32 cellular contexts compared by ENCODE assay signal in genomic region chr19:40502081-40502480, GRCh38.
"Had no signal": no experiment of that assay in that cellular context is flagged by ENCODE, and none has a peak within 500 bp of the region (broad histone marks: within the 10 kb centered on the region; RNA-seq: fewer than 3 reads in every experiment).

No MANE protein-coding gene starts in this region.

- H3K27ac ChIP-seq: ascending aorta, cardiac muscle cell, VCaP had no signal

- H3K27me3 ChIP-seq: ascending aorta had no signal

- H3K9me3 ChIP-seq: ascending aorta had no signal

- H3K27me3 Mint-ChIP-seq: activated T-cell treated with anti-CD3 and anti-CD28 coated beads, Interleukin-2, amount 50 U/mL, for 24 hours had no signal

- H3K27ac Mint-ChIP-seq: activated B cell treated with CpG ODN at 0.5 μM for 24 hours; activated CD4-positive, alpha-beta memory T cell treated with anti-CD3 and anti-CD28 coated beads, Interleukin-2, amount 10 ng/mL, durations not matched to agents 7 days and 5 days; activated CD4-positive, alpha-beta T cell treated with anti-CD3 and anti-CD28 coated beads, Interleukin-2, amount 10 ng/mL, durations not matched to agents 24 days and 14 days; activated CD8-positive, alpha-beta memory T cell treated with anti-CD3 and anti-CD28 coated beads, Interleukin-2, amount 10 ng/mL, durations not matched to agents 7 days and 5 days; activated CD8-positive, alpha-beta T cell treated with anti-CD3 and anti-CD28 coated beads, Interleukin-2, amount 10 ng/mL, durations not matched to agents 7 days and 5 days; activated naive CD4-positive, alpha-beta T cell treated with anti-CD3 and anti-CD28 coated beads, Interleukin-2, amount 10 ng/mL, durations not matched to agents 7 days and 5 days; activated naive CD4-positive, alpha-beta T cell treated with anti-CD3 and anti-CD28 coated beads, Interleukin-2, amount 50 U/mL, for 24 hours; activated naive CD8-positive, alpha-beta T cell; activated naive CD8-positive, alpha-beta T cell treated with anti-CD3 and anti-CD28 coated beads, Interleukin-2, amount 10 ng/mL, durations not matched to agents 7 days and 5 days; activated naive CD8-positive, alpha-beta T cell treated with anti-CD3 and anti-CD28 coated beads, Interleukin-2, amount 50 U/mL, for 24 hours; activated T-cell treated with anti-CD3 and anti-CD28 coated beads, Interleukin-2, amount 50 U/mL, for 24 hours; activated T-helper 2 cell treated with anti-CD3 and anti-CD28 coated beads, Interferon-gamma antibody, Interleukin-2, Interleukin-4, amounts not matched to agents 10 μg/mL and 5 μg/mL and 100 μg/mL, durations not matched to agents 14 hours and 24 hours and 36 hours; T-helper 1 cell treated with Interleukin-12 subunit alpha and Interleukin-12 subunit beta and Interleukin-4 antibody, amounts not matched to agents 30 μg/mL and 1 μg/mL, for 36 hours; T-helper 2 cell treated with Interferon-gamma antibody and Interleukin-4, amounts not matched to agents 5 μg/mL and 100 μg/mL, for 36 hours had no signal

- H3K9me3 Mint-ChIP-seq: activated B cell treated with CpG ODN at 0.5 μM for 24 hours; activated CD4-positive, alpha-beta memory T cell treated with anti-CD3 and anti-CD28 coated beads, Interleukin-2, amount 10 ng/mL, durations not matched to agents 7 days and 5 days; activated CD4-positive, alpha-beta T cell treated with anti-CD3 and anti-CD28 coated beads, Interleukin-2, amount 10 ng/mL, durations not matched to agents 24 days and 14 days; activated naive CD4-positive, alpha-beta T cell treated with anti-CD3 and anti-CD28 coated beads, Interleukin-2, amount 10 ng/mL, durations not matched to agents 7 days and 5 days; activated naive CD4-positive, alpha-beta T cell treated with anti-CD3 and anti-CD28 coated beads, Interleukin-2, amount 50 U/mL, for 24 hours; activated naive CD8-positive, alpha-beta T cell treated with anti-CD3 and anti-CD28 coated beads, Interleukin-2, amount 10 ng/mL, durations not matched to agents 7 days and 5 days; activated naive CD8-positive, alpha-beta T cell treated with anti-CD3 and anti-CD28 coated beads, Interleukin-2, amount 50 U/mL, for 24 hours; activated T-cell treated with anti-CD3 and anti-CD28 coated beads, Interleukin-2, amount 50 U/mL, for 24 hours; activated T-helper 2 cell treated with anti-CD3 and anti-CD28 coated beads, Interferon-gamma antibody, Interleukin-2, Interleukin-4, amounts not matched to agents 10 μg/mL and 5 μg/mL and 100 μg/mL, durations not matched to agents 14 hours and 24 hours and 36 hours; T-helper 1 cell treated with Interleukin-12 subunit alpha and Interleukin-12 subunit beta and Interleukin-4 antibody, amounts not matched to agents 30 μg/mL and 1 μg/mL, for 36 hours; T-helper 2 cell treated with Interferon-gamma antibody and Interleukin-4, amounts not matched to agents 5 μg/mL and 100 μg/mL, for 36 hours had no signal

- H3K4me1 Mint-ChIP-seq: activated B cell treated with CpG ODN at 0.5 μM for 24 hours; activated CD4-positive, alpha-beta memory T cell treated with anti-CD3 and anti-CD28 coated beads, Interleukin-2, amount 10 ng/mL, durations not matched to agents 7 days and 5 days; activated CD4-positive, alpha-beta T cell treated with anti-CD3 and anti-CD28 coated beads, Interleukin-2, amount 10 ng/mL, durations not matched to agents 24 days and 14 days; activated CD8-positive, alpha-beta memory T cell treated with anti-CD3 and anti-CD28 coated beads, Interleukin-2, amount 10 ng/mL, durations not matched to agents 7 days and 5 days; activated naive CD4-positive, alpha-beta T cell treated with anti-CD3 and anti-CD28 coated beads, Interleukin-2, amount 50 U/mL, for 24 hours; activated naive CD8-positive, alpha-beta T cell treated with anti-CD3 and anti-CD28 coated beads, Interleukin-2, amount 10 ng/mL, durations not matched to agents 7 days and 5 days; activated naive CD8-positive, alpha-beta T cell treated with anti-CD3 and anti-CD28 coated beads, Interleukin-2, amount 50 U/mL, for 24 hours had no signal

- H3K36me3 ChIP-seq: ascending aorta, cardiac muscle cell had no signal

- H3K4me1 ChIP-seq: ascending aorta had no signal

- H3K4me3 Mint-ChIP-seq: activated B cell treated with CpG ODN at 0.5 μM for 24 hours; activated CD4-positive, alpha-beta memory T cell treated with anti-CD3 and anti-CD28 coated beads, Interleukin-2, amount 10 ng/mL, durations not matched to agents 7 days and 5 days; activated CD4-positive, alpha-beta T cell treated with anti-CD3 and anti-CD28 coated beads, Interleukin-2, amount 10 ng/mL, durations not matched to agents 24 days and 14 days; activated CD8-positive, alpha-beta memory T cell treated with anti-CD3 and anti-CD28 coated beads, Interleukin-2, amount 10 ng/mL, durations not matched to agents 7 days and 5 days; activated CD8-positive, alpha-beta T cell treated with anti-CD3 and anti-CD28 coated beads, Interleukin-2, amount 10 ng/mL, durations not matched to agents 7 days and 5 days; activated naive CD4-positive, alpha-beta T cell treated with anti-CD3 and anti-CD28 coated beads, Interleukin-2, amount 10 ng/mL, durations not matched to agents 7 days and 5 days; activated naive CD4-positive, alpha-beta T cell treated with anti-CD3 and anti-CD28 coated beads, Interleukin-2, amount 50 U/mL, for 24 hours; activated naive CD8-positive, alpha-beta T cell; activated naive CD8-positive, alpha-beta T cell treated with anti-CD3 and anti-CD28 coated beads, Interleukin-2, amount 10 ng/mL, durations not matched to agents 7 days and 5 days; activated naive CD8-positive, alpha-beta T cell treated with anti-CD3 and anti-CD28 coated beads, Interleukin-2, amount 50 U/mL, for 24 hours; activated T-cell treated with anti-CD3 and anti-CD28 coated beads, Interleukin-2, amount 50 U/mL, for 24 hours; T-helper 1 cell treated with Interleukin-12 subunit alpha and Interleukin-12 subunit beta and Interleukin-4 antibody, amounts not matched to agents 30 μg/mL and 1 μg/mL, for 36 hours; T-helper 2 cell treated with Interferon-gamma antibody and Interleukin-4, amounts not matched to agents 5 μg/mL and 100 μg/mL, for 36 hours had no signal

- H3K4me3 ChIP-seq: ascending aorta, cardiac muscle cell had no signal

- ATAC-seq: activated CD8-positive, alpha-beta memory T cell treated with anti-CD3 and anti-CD28 coated beads, Interleukin-2, amount 10 ng/mL, durations not matched to agents 7 days and 5 days; activated CD8-positive, alpha-beta T cell treated with anti-CD3 and anti-CD28 coated beads, Interleukin-2, amount 10 ng/mL, durations not matched to agents 7 days and 5 days; activated naive CD8-positive, alpha-beta T cell treated with anti-CD3 and anti-CD28 coated beads, Interleukin-2, amount 50 U/mL, for 24 hours had no signal

- H3K36me3 Mint-ChIP-seq: activated CD8-positive, alpha-beta memory T cell treated with anti-CD3 and anti-CD28 coated beads, Interleukin-2, amount 10 ng/mL, durations not matched to agents 7 days and 5 days; activated naive CD4-positive, alpha-beta T cell treated with anti-CD3 and anti-CD28 coated beads, Interleukin-2, amount 10 ng/mL, durations not matched to agents 7 days and 5 days; activated naive CD4-positive, alpha-beta T cell treated with anti-CD3 and anti-CD28 coated beads, Interleukin-2, amount 50 U/mL, for 24 hours; activated naive CD8-positive, alpha-beta T cell; activated naive CD8-positive, alpha-beta T cell treated with anti-CD3 and anti-CD28 coated beads, Interleukin-2, amount 10 ng/mL, durations not matched to agents 7 days and 5 days had no signal

- DNase-seq: activated B cell treated with CpG ODN at 0.5 μM for 24 hours; activated CD4-positive, alpha-beta memory T cell treated with anti-CD3 and anti-CD28 coated beads, Interleukin-2, amount 10 ng/mL, durations not matched to agents 7 days and 5 days; activated CD4-positive, alpha-beta T cell treated with anti-CD3 and anti-CD28 coated beads for 4 hours; activated CD4-positive, alpha-beta T cell treated with anti-CD3 and anti-CD28 coated beads, Interleukin-2, amount 10 ng/mL, durations not matched to agents 24 days and 14 days; activated CD4-positive, alpha-beta T cell treated with anti-CD3 and anti-CD28 coated beads, Interleukin-2, amount 50 U/mL, for 48 hours; activated CD4-positive, CD25-positive, alpha-beta regulatory T cell treated with anti-CD3 and anti-CD28 coated beads, Interleukin-2, amount 50 U/mL, for 72 hours; activated CD8-positive, alpha-beta memory T cell treated with anti-CD3 and anti-CD28 coated beads for 24 hours; activated CD8-positive, alpha-beta memory T cell treated with anti-CD3 and anti-CD28 coated beads, Interleukin-2, amount 10 ng/mL, durations not matched to agents 7 days and 5 days; activated CD8-positive, alpha-beta memory T cell treated with anti-CD3 and anti-CD28 coated beads, Interleukin-2, amount 50 U/mL, for 48 hours; activated CD8-positive, alpha-beta T cell treated with anti-CD3 and anti-CD28 coated beads, Interleukin-2, amount 10 ng/mL, durations not matched to agents 7 days and 5 days; activated effector memory CD4-positive, alpha-beta T cell treated with Interleukin-2 at 50 U/mL for 16 hours; activated gamma-delta T cell; activated naive CD4-positive, alpha-beta T cell treated with anti-CD3 and anti-CD28 coated beads, Interleukin-2, amount 10 ng/mL, durations not matched to agents 7 days and 5 days; activated naive CD4-positive, alpha-beta T cell treated with Interleukin-2 at 50 U/mL for 16 hours; activated naive CD8-positive, alpha-beta T cell treated with anti-CD3 and anti-CD28 coated beads, Interleukin-2, amount 10 ng/mL, durations not matched to agents 7 days and 5 days; activated naive CD8-positive, alpha-beta T cell treated with anti-CD3 and anti-CD28 coated beads, Interleukin-2, amount 50 U/mL, for 24 hours; activated T-cell treated with anti-CD3 and anti-CD28 coated beads, Interleukin-2, amount 50 U/mL, for 24 hours; activated T-cell treated with anti-CD3 and anti-CD28 coated beads, Interleukin-2, amount 50 U/mL, for 48 hours; amygdala; anterior cingulate cortex; central memory CD4-positive, alpha-beta T cell; T-helper 1 cell; T-helper 2 cell; T-helper 9 cell had no signal
